Comparison of ENCODE assay signal across 15 cellular contexts in the genomic region with DNA sequence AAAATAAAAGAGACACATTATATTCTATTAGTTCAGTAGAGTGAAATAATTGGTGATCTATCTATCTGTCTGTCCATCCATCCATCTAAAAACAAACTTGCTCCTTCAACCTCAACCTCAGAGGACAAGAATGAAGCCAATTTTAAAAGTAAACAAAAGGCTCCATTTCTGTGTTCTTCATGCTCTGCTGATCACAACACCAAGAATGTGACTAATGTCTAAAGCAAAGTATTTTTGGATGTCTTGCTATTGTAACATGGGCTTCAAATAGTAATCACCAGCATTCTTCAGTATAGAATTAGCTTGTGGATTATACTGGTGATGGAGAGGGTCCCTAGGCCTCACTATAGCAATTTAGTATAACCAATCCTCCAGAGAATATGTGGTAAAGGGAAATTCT.
DNase-seq lines count a peak whose midpoint lies in the region; ATAC-seq, FAIRE-seq and TF ChIP-seq lines count a peak whose summit lies in the region.
"Had no signal": no experiment of that assay in that cellular context is flagged by ENCODE, and none has a peak within 500 bp of the region (broad histone marks: within the 10 kb centered on the region; RNA-seq: fewer than 3 reads in every experiment).

No MANE protein-coding gene starts in this region.

- H2AFZ ChIP-seq in astrocyte (ENCODE audit: low read depth, low read length) = no peak overlapping the region

- H3K9me3 ChIP-seq in astrocyte (ENCODE audit: insufficient read depth, low read depth, low read length) (no peaks in the 10 kb centered on the region), WERI-Rb-1 (ENCODE audit: severe bottlenecking) (no peaks in the 10 kb centered on the region), body of pancreas (no peaks in the 10 kb centered on the region)
- H3K9me3 ChIP-seq: colonic mucosa had no signal

- peak; percentile 14 for DNase-seq in astrocyte (ENCODE audit: low read depth)
- no peak for DNase-seq in HK-2 (ENCODE audit: unreplicated experiment)
- no peak for DNase-seq in WERI-Rb-1
- no peak for DNase-seq in body of pancreas
- DNase-seq: activated naive CD4-positive, alpha-beta T cell treated with Interleukin-2 at 50 U/mL for 16 hours; colonic mucosa; H7; left cardiac atrium; nephron progenitor cell; stimulated activated CD4-positive, alpha-beta T cell treated with anti-CD3 and anti-CD28 coated beads, Interleukin-12 subunit alpha, Interleukin-12 subunit beta, amount 100 ng/mL, for 4 hours had no signal

- no peak overlapping the region for H3K4me2 ChIP-seq in astrocyte (ENCODE audit: low read length)
- H3K4me2 ChIP-seq: KMS-11 had no signal

- TF ChIP-seq POLR2A in body of pancreas (IDR thresholded peaks at IDR 0.05) = no peak

- no peaks in the 10 kb centered on the region for H3K36me3 Mint-ChIP-seq in astrocyte (ENCODE audit: low read depth, unreplicated experiment)

- no peaks in the 10 kb centered on the region for H4K20me1 ChIP-seq in astrocyte (ENCODE audit: insufficient read depth, low read length)

- FAIRE-seq in astrocyte (lab: Jason Lieb, UNC) = no peak

- H3K79me2 ChIP-seq in astrocyte (ENCODE audit: insufficient read depth, low read length) = no peaks in the 10 kb centered on the region

- H3K27me3 Mint-ChIP-seq in astrocyte (ENCODE audit: low read depth, unreplicated experiment) = no peaks in the 10 kb centered on the region

- ATAC-seq in GM18498 (IDR thresholded peaks at IDR 0.05; ENCODE audit: unreplicated experiment) (peak; percentile 91), GM21360 (IDR thresholded peaks at IDR 0.05; ENCODE audit: unreplicated experiment) (peak; percentile 83), HG02981 (IDR thresholded peaks at IDR 0.05; ENCODE audit: unreplicated experiment) (peak; percentile 88), body of pancreas (no peak)
- no peak for ATAC-seq in activated CD4-positive, CD25-positive, alpha-beta regulatory T cell treated with anti-CD3 and anti-CD28 coated beads, Interleukin-2, amount 50 U/mL, for 24 hours
- ATAC-seq: left cardiac atrium had no signal

- H3K4me1 ChIP-seq in astrocyte (ENCODE audit: insufficient read depth, low read length) (no peaks in the 10 kb centered on the region), body of pancreas (no peaks in the 10 kb centered on the region)
- H3K4me1 ChIP-seq: colonic mucosa had no signal

- no peaks in the 10 kb centered on the region for H3K9me3 Mint-ChIP-seq in astrocyte (ENCODE audit: unreplicated experiment)
- H3K9me3 Mint-ChIP-seq: nephron progenitor cell had no signal

- H3K4me3 ChIP-seq in astrocyte (ENCODE audit: insufficient read depth, low read depth, low read length) = no peak overlapping the region
- no peak overlapping the region for H3K4me3 ChIP-seq in WERI-Rb-1 (ENCODE audit: low read depth, low read length)
- H3K4me3 ChIP-seq in body of pancreas = no peak overlapping the region
- H3K4me3 ChIP-seq: colonic mucosa had no signal

- TF ChIP-seq CTCF in astrocyte (IDR thresholded peaks at IDR 0.05; ENCODE audit: insufficient read depth, low read depth, low read length) (no peak), WERI-Rb-1 (IDR thresholded peaks at IDR 0.05; ENCODE audit: low read depth, low read length) (no peak), body of pancreas (IDR thresholded peaks at IDR 0.05) (no peak)

- no peak overlapping the region for H3K27ac Mint-ChIP-seq in astrocyte (ENCODE audit: unreplicated experiment)
- H3K27ac Mint-ChIP-seq: nephron progenitor cell had no signal

- no peak overlapping the region for H3K9ac ChIP-seq in astrocyte (ENCODE audit: low read length)
- H3K9ac ChIP-seq: KMS-11 had no signal

- H3K36me3 ChIP-seq in astrocyte (ENCODE audit: insufficient read depth, low read length) = no peaks in the 10 kb centered on the region
- H3K36me3 ChIP-seq in WERI-Rb-1 = no peaks in the 10 kb centered on the region
- no peaks in the 10 kb centered on the region for H3K36me3 ChIP-seq in body of pancreas (replicated peaks in 1 of 2; ENCODE audit: insufficient read depth in 1 of 2, low read depth in 2 of 2)
- H3K36me3 ChIP-seq: colonic mucosa had no signal

- intact Hi-C loops in body of pancreas (cut with DNase I) = no loop called here

- H3K4me3 Mint-ChIP-seq in astrocyte (ENCODE audit: unreplicated experiment) = no peak overlapping the region
- H3K4me3 Mint-ChIP-seq: nephron progenitor cell had no signal

- H3K27me3 ChIP-seq in astrocyte (ENCODE audit: insufficient read depth, low read length) (no peaks in the 10 kb centered on the region), WERI-Rb-1 (ENCODE audit: insufficient read depth, low read depth, severe bottlenecking) (no peaks in the 10 kb centered on the region), body of pancreas (no peaks in the 10 kb centered on the region)
- H3K27me3 ChIP-seq: colonic mucosa had no signal

- H3K27ac ChIP-seq in astrocyte (ENCODE audit: low read depth, low read length) (no peak overlapping the region), WERI-Rb-1 (no peak overlapping the region), body of pancreas (no peak overlapping the region)
- H3K27ac ChIP-seq: colonic mucosa, KMS-11 had no signal

- H3K4me1 Mint-ChIP-seq in astrocyte (ENCODE audit: low read depth, unreplicated experiment) = peaks cover 8% of the 10 kb centered on the region

Comparison
In these comparisons a context has a peak if more than half of its experiments do, and no peak if none do; other contexts are left out.
1. ATAC-seq: peak in GM18498 (single experiment), GM21360 (single experiment) and HG02981 (single experiment); none in body of pancreas (single experiment) and activated CD4-positive, CD25-positive, alpha-beta regulatory T cell treated with anti-CD3 and anti-CD28 coated beads, Interleukin-2, amount 50 U/mL, for 24 hours (0 of 2).